Comparison of ENCODE assay signal across 10 cellular contexts in genomic region chr1:82979593-82980230, GRCh38.
DNase-seq lines count a peak whose midpoint lies in the region; ATAC-seq and FAIRE-seq lines count a peak whose summit lies in the region.
"Had no signal": no experiment of that assay in that cellular context is flagged by ENCODE, and none has a peak within 500 bp of the region (broad histone marks: within the 10 kb centered on the region; RNA-seq: fewer than 3 reads in every experiment).

No MANE protein-coding gene starts in this region.

- H2AFZ ChIP-seq in neuron (ENCODE audit: low read depth, low read length) = peak overlapping the region; percentile 36

- H3K9me3 ChIP-seq in neuron (ENCODE audit: low read length) = no peaks in the 10 kb centered on the region
- no peaks in the 10 kb centered on the region for H3K9me3 ChIP-seq in naive thymus-derived CD4-positive, alpha-beta T cell (ENCODE audit: control insufficient read depth in 2 of 3, low read length in 3 of 3)
- H3K9me3 ChIP-seq: neutrophil had no signal

- no peak for FAIRE-seq in GM19239 (lab: Jason Lieb, UNC)

- H3K4me3 ChIP-seq in neuron (ENCODE audit: low read length) = no peak overlapping the region
- H3K4me3 ChIP-seq in naive thymus-derived CD4-positive, alpha-beta T cell (ENCODE audit: low read length) = no peak overlapping the region

- H3K27ac Mint-ChIP-seq in naive thymus-derived CD4-positive, alpha-beta T cell = no peak overlapping the region
- H3K27ac Mint-ChIP-seq: stimulated activated effector memory CD8-positive, alpha-beta T cell treated with anti-CD3 and anti-CD28 coated beads, Interleukin-12 subunit alpha, Interleukin-12 subunit beta, amount 100 ng/mL, for 72 hours had no signal

- POLR2A ChIA-PET in naive thymus-derived CD4-positive, alpha-beta T cell (lab: Charles Lee) = no interaction called here

- intact Hi-C loops in naive thymus-derived CD4-positive, alpha-beta T cell (cut with micrococcal nuclease) = no loop called here

- H3K27me3 ChIP-seq in neuron (ENCODE audit: insufficient read depth, low read length) = no peaks in the 10 kb centered on the region
- no peaks in the 10 kb centered on the region for H3K27me3 ChIP-seq in naive thymus-derived CD4-positive, alpha-beta T cell (ENCODE audit: control insufficient read depth in 2 of 2, insufficient read depth in 2 of 2, low read length in 2 of 2)
- H3K27me3 ChIP-seq: neutrophil had no signal

- H3K4me1 ChIP-seq in neuron (ENCODE audit: insufficient read depth, low read length) = no peaks in the 10 kb centered on the region
- H3K4me1 ChIP-seq in naive thymus-derived CD4-positive, alpha-beta T cell (ENCODE audit: control insufficient read depth in 2 of 2, insufficient read depth in 2 of 2, low read length in 2 of 2) = no peaks in the 10 kb centered on the region

- no peak overlapping the region for H3K27ac ChIP-seq in naive thymus-derived CD4-positive, alpha-beta T cell (ENCODE audit: low read depth, low read length)
- H3K27ac ChIP-seq: neutrophil had no signal

- H3K27me3 Mint-ChIP-seq in naive thymus-derived CD4-positive, alpha-beta T cell = peaks cover 8 to 32% (median 16%) of the 10 kb centered on the region in 5 donors

- H3K9me3 Mint-ChIP-seq in naive thymus-derived CD4-positive, alpha-beta T cell = peaks cover 0 to 2% (median 0%) of the 10 kb centered on the region in 11 donors

- CTCF ChIA-PET in naive thymus-derived CD4-positive, alpha-beta T cell (lab: Charles Lee) = no interaction called here

- no peaks in the 10 kb centered on the region for H3K36me3 Mint-ChIP-seq in naive thymus-derived CD4-positive, alpha-beta T cell
- H3K36me3 Mint-ChIP-seq: stimulated activated effector memory CD8-positive, alpha-beta T cell treated with anti-CD3 and anti-CD28 coated beads, Interleukin-12 subunit alpha, Interleukin-12 subunit beta, amount 100 ng/mL, for 72 hours had no signal

- ATAC-seq in HG02938 (IDR thresholded peaks at IDR 0.05; ENCODE audit: unreplicated experiment) = peak; percentile 94
- ATAC-seq in naive thymus-derived CD4-positive, alpha-beta T cell = no peak
- ATAC-seq: stimulated activated effector memory CD8-positive, alpha-beta T cell treated with anti-CD3 and anti-CD28 coated beads, Interleukin-12 subunit alpha, Interleukin-12 subunit beta, amount 100 ng/mL, for 72 hours had no signal

- H3K4me1 Mint-ChIP-seq in naive thymus-derived CD4-positive, alpha-beta T cell = peaks cover 0 to 12% (median 5%) of the 10 kb centered on the region in 7 donors
- H3K4me1 Mint-ChIP-seq: stimulated activated effector memory CD8-positive, alpha-beta T cell treated with anti-CD3 and anti-CD28 coated beads, Interleukin-12 subunit alpha, Interleukin-12 subunit beta, amount 100 ng/mL, for 72 hours had no signal

- peak overlapping the region in 1 of 10 donors; percentile 10 for H3K4me3 Mint-ChIP-seq in naive thymus-derived CD4-positive, alpha-beta T cell
- H3K4me3 Mint-ChIP-seq: stimulated activated effector memory CD8-positive, alpha-beta T cell treated with anti-CD3 and anti-CD28 coated beads, Interleukin-12 subunit alpha, Interleukin-12 subunit beta, amount 100 ng/mL, for 72 hours had no signal

- no peaks in the 10 kb centered on the region for H3K36me3 ChIP-seq in neuron (ENCODE audit: insufficient read depth, low read length)
- H3K36me3 ChIP-seq in naive thymus-derived CD4-positive, alpha-beta T cell (ENCODE audit: control insufficient read depth in 2 of 3, insufficient read depth in 3 of 3, low read length in 3 of 3) = no peaks in the 10 kb centered on the region
- H3K36me3 ChIP-seq: neutrophil had no signal

- peak; percentile 4 for DNase-seq in GM19239 (ENCODE audit: insufficient read length, low spot score)
- peak; percentile 47 for DNase-seq in NCI-H146 (lab: John Stamatoyannopoulos, UW)
- DNase-seq in NCI-H2196 treated with DMSO at 0.1 percent for 48 hours (lab: John Stamatoyannopoulos, UW; ENCODE audit: unreplicated experiment) = no peak
- DNase-seq in dermis blood vessel endothelial cell = no peak
- DNase-seq in naive thymus-derived CD4-positive, alpha-beta T cell = no peak
- DNase-seq: activated effector memory CD4-positive, alpha-beta T cell treated with anti-CD3 and anti-CD28 coated beads, Interleukin-2, amount 50 U/mL, for 16 hours had no signal

Comparison
In these comparisons a context has a peak if more than half of its experiments do, and no peak if none do; other contexts are left out.
1. DNase-seq: peak in GM19239 (single experiment) and NCI-H146 (single experiment); none in NCI-H2196 treated with DMSO at 0.1 percent for 48 hours (single experiment), dermis blood vessel endothelial cell (single experiment) and naive thymus-derived CD4-positive, alpha-beta T cell (0 of 9).